Comparison of ENCODE assay signal across 8 cellular contexts in the genomic region with DNA sequence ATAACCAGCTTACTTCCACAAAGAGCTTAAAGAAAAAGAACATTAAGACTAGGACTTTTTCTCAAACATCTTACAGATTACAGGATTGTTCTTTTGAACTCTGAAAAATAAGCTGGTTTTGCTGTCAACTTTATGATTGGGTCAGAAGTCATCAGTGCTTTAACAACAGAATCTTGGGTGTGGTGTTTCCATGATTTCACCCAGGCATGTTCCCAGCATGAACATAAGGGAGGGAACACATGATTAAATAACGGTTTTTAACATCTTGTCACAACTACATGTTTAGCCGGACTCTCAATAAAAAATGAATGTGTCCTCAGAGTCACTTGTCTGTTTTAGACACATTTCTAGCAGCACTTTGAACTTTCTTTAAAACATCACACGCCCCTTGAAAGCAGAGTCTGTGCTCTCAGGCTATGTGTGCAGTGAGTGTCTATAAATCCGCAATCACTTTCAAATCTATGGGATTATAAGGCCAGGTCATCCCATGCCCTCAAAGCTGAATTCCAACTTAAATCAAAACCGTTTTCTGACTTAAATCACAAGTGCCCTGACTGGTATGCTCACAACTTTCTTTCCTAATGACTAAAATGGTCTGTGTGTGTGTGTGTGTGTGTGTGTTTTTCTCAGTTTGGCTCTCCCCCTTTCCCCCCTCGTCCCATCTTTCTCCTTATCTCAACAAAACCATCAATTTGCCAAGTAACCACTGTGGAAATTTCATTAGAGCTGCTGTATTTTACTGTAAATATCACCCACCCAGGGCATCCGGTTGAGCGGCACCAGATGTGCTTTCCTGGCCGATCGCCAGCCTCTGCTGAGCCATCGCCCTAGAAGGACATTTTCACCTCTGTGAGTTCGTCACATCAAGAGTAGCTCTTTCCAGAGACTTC.
DNase-seq lines count a peak whose midpoint lies in the region; ATAC-seq and TF ChIP-seq lines count a peak whose summit lies in the region.

No MANE protein-coding gene starts in this region.

- no peaks in the 10 kb centered on the region for H3K36me3 Mint-ChIP-seq in CD4-positive, alpha-beta T cell (ENCODE audit: low read depth)
- H3K36me3 Mint-ChIP-seq in brain (no peaks in the 10 kb centered on the region), natural killer cell (no peaks in the 10 kb centered on the region)

- no peaks in the 10 kb centered on the region for H3K27me3 ChIP-seq in CD4-positive, alpha-beta T cell (ENCODE audit: control insufficient read depth, insufficient read depth, low read length)
- no peaks in the 10 kb centered on the region for H3K27me3 ChIP-seq in aorta (ENCODE audit: control insufficient read depth in 1 of 2, insufficient read depth in 2 of 2, low read length in 1 of 2)

- no peak overlapping the region for H3K4me3 Mint-ChIP-seq in CD4-positive, alpha-beta T cell
- no peak overlapping the region for H3K4me3 Mint-ChIP-seq in brain
- H3K4me3 Mint-ChIP-seq in natural killer cell: peak overlapping the region; percentile 72

- TF ChIP-seq CTCF in CD4-positive, alpha-beta T cell (IDR thresholded peaks at IDR 0.05): no peak
- TF ChIP-seq CTCF in brain (conservative IDR thresholded peaks at IDR 0.05) (no peak), natural killer cell (IDR thresholded peaks at IDR 0.05) (no peak)

- peak; percentile 57 for ATAC-seq in CD4-positive, alpha-beta T cell (ENCODE audit: poor library complexity)
- peak; percentile 56 for ATAC-seq in GM19468 (IDR thresholded peaks at IDR 0.05; ENCODE audit: extremely low read depth, unreplicated experiment)
- peak; percentile 74 to 88 (median 85) for ATAC-seq in natural killer cell
- ATAC-seq in aorta (ENCODE audit: low FRiP score): no peak

- no peaks in the 10 kb centered on the region for H3K9me3 Mint-ChIP-seq in CD4-positive, alpha-beta T cell
- no peaks in the 10 kb centered on the region for H3K9me3 Mint-ChIP-seq in brain
- H3K9me3 Mint-ChIP-seq in natural killer cell: peaks cover 0 to 2% of the 10 kb centered on the region in 2 donors

- peak; percentile 4 to 62 (median 34) for DNase-seq in CD4-positive, alpha-beta T cell
- DNase-seq in HT1080 (ENCODE audit: low read depth): peak; percentile 37
- DNase-seq in T-helper 1 cell: peak in 3 of 5 donors; percentile 8 to 76 (median 31)
- DNase-seq in natural killer cell: peak; percentile 29
- DNase-seq in aorta: peak; percentile 80 to 82
- no peak for DNase-seq in iPS-NIHi7 (ENCODE audit: extremely low spot score)

- 36 to 37% methylated on average over 12 of the region's 12 CpGs for WGBS in aorta, 2 donors

- H3K4me3 ChIP-seq in aorta (ENCODE audit: low read length in 2 of 2): no peak overlapping the region

- peak overlapping the region; percentile 7 for H3K27ac Mint-ChIP-seq in CD4-positive, alpha-beta T cell
- peak overlapping the region in 3 of 5 experiments; percentile 5 to 42 (median 23) for H3K27ac Mint-ChIP-seq in brain
- H3K27ac Mint-ChIP-seq in natural killer cell: peak overlapping the region; percentile 30 to 70

- H3K9me3 ChIP-seq in CD4-positive, alpha-beta T cell (ENCODE audit: control insufficient read depth, low read length): no peaks in the 10 kb centered on the region
- H3K9me3 ChIP-seq in aorta (ENCODE audit: control insufficient read depth, low read length): no peaks in the 10 kb centered on the region

- H3K4me1 Mint-ChIP-seq in CD4-positive, alpha-beta T cell (ENCODE audit: low read depth): peaks cover 25% of the 10 kb centered on the region
- peaks cover 14% of the 10 kb centered on the region for H3K4me1 Mint-ChIP-seq in brain
- H3K4me1 Mint-ChIP-seq in natural killer cell: peaks cover 36 to 41% of the 10 kb centered on the region in 2 donors

- CTCF ChIA-PET in CD4-positive, alpha-beta T cell (lab: Charles Lee): no interaction called here

- H3K27me3 Mint-ChIP-seq in CD4-positive, alpha-beta T cell: no peaks in the 10 kb centered on the region
- H3K27me3 Mint-ChIP-seq in brain: peaks cover 6% of the 10 kb centered on the region
- H3K27me3 Mint-ChIP-seq in natural killer cell (ENCODE audit: low read depth in 2 of 2): peaks cover 3 to 8% of the 10 kb centered on the region in 2 donors

- POLR2A ChIA-PET in CD4-positive, alpha-beta T cell (lab: Charles Lee): no interaction called here

- intact Hi-C loops in CD4-positive, alpha-beta T cell (cut with DNase I, micrococcal nuclease): no loop called here
- intact Hi-C loops in natural killer cell (cut with micrococcal nuclease) (no loop called here), aorta (cut with DNase I) (no loop called here)

- H3K4me1 ChIP-seq in aorta (ENCODE audit: control insufficient read depth in 1 of 2, insufficient read depth in 2 of 2, low read length in 2 of 2): no peaks in the 10 kb centered on the region

- no peaks in the 10 kb centered on the region for H3K36me3 ChIP-seq in aorta (ENCODE audit: control insufficient read depth in 1 of 2, insufficient read depth in 2 of 2, low read length in 1 of 2)

- no peak overlapping the region for H3K27ac ChIP-seq in CD4-positive, alpha-beta T cell (ENCODE audit: low read depth, low read length)
- H3K27ac ChIP-seq in aorta (ENCODE audit: low read depth in 1 of 2, low read length in 2 of 2): no peak overlapping the region
